In the genomic region with DNA sequence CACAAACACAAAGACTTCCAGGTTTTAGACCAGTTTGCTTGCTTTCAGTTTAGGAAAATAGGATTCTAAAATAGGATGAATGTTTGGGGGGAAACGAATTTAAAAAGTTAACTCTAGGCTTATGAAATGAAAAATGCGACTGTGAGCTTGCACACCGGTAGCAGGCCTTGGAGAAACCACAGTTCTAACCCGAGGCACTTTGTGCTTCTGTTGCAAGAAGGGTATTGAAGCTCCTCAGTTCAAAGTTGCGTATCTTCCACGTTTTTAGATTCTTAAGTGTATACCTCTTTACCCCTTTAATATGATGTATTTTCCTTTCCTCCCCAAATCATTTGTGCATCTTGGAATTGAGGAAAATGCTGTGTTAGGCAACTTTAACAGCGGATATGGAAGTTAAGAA, we compare ENCODE assay signal across 8 cellular contexts. TPM values are rescaled to one million over a fixed set of nuclear protein-coding genes. Genes with fewer than 3 reads are reported as not detected.
A peak's percentile ranks its signal among the peaks of the same experiment; 100 is the strongest.
DNase-seq lines count a peak whose midpoint lies in the region; ATAC-seq and TF ChIP-seq lines count a peak whose summit lies in the region.

No MANE protein-coding gene starts in this region.

- H3K9me3 Mint-ChIP-seq in activated CD8-positive, alpha-beta memory T cell treated with anti-CD3 and anti-CD28 coated beads, Interleukin-2, amount 10 ng/mL, durations not matched to agents 7 days and 5 days (ENCODE audit: low read depth) = no peaks in the 10 kb centered on the region
- H3K9me3 Mint-ChIP-seq in activated CD4-positive, alpha-beta memory T cell treated with anti-CD3 and anti-CD28 coated beads, Interleukin-2, amount 10 ng/mL, durations not matched to agents 7 days and 5 days = no peaks in the 10 kb centered on the region
- no peaks in the 10 kb centered on the region for H3K9me3 Mint-ChIP-seq in immature natural killer cell

- DNase-seq in activated CD8-positive, alpha-beta memory T cell treated with anti-CD3 and anti-CD28 coated beads, Interleukin-2, amount 10 ng/mL, durations not matched to agents 7 days and 5 days = no peak
- no peak for DNase-seq in activated CD8-positive, alpha-beta memory T cell treated with anti-CD3 and anti-CD28 coated beads, Interleukin-2, amount 50 U/mL, for 4 hours
- no peak for DNase-seq in activated CD4-positive, alpha-beta memory T cell treated with anti-CD3 and anti-CD28 coated beads, Interleukin-2, amount 10 ng/mL, durations not matched to agents 7 days and 5 days
- DNase-seq in immature natural killer cell = no peak
- no peak for DNase-seq in GM10248 (ENCODE audit: extremely low spot score)
- DNase-seq in NCI-H345 (lab: John Stamatoyannopoulos, UW) = no peak

- H3K27me3 ChIP-seq in thymus (ENCODE audit: control insufficient read depth, insufficient read depth) = no peaks in the 10 kb centered on the region

- H3K4me3 Mint-ChIP-seq in activated CD8-positive, alpha-beta memory T cell treated with anti-CD3 and anti-CD28 coated beads, Interleukin-2, amount 10 ng/mL, durations not matched to agents 7 days and 5 days = peak overlapping the region; percentile 90
- peak overlapping the region; percentile 85 for H3K4me3 Mint-ChIP-seq in activated CD4-positive, alpha-beta memory T cell treated with anti-CD3 and anti-CD28 coated beads, Interleukin-2, amount 10 ng/mL, durations not matched to agents 7 days and 5 days
- H3K4me3 Mint-ChIP-seq in immature natural killer cell = peak overlapping the region; percentile 88 to 93 (median 92)

- POLR2A ChIA-PET in activated CD4-positive, alpha-beta memory T cell treated with anti-CD3 and anti-CD28 coated beads, Interleukin-2, amount 10 ng/mL, durations not matched to agents 7 days and 5 days (lab: Charles Lee) = interaction anchor here (1.1 to 6.7 kb wide), 7 partner anchors 12 to 272 kb away, joined by 3 to 111 read pairs (median 15); no protein-coding TSS in a partner anchor
- POLR2A ChIA-PET in GM10248 (lab: Yijun Ruan, JAX) = no interaction called here

- peak overlapping the region; percentile 81 for H3K27ac Mint-ChIP-seq in activated CD8-positive, alpha-beta memory T cell treated with anti-CD3 and anti-CD28 coated beads, Interleukin-2, amount 10 ng/mL, durations not matched to agents 7 days and 5 days
- H3K27ac Mint-ChIP-seq in activated CD4-positive, alpha-beta memory T cell treated with anti-CD3 and anti-CD28 coated beads, Interleukin-2, amount 10 ng/mL, durations not matched to agents 7 days and 5 days = peak overlapping the region; percentile 58
- peak overlapping the region; percentile 20 to 85 (median 48) for H3K27ac Mint-ChIP-seq in immature natural killer cell

- 49% methylated on average over 7 of the region's 7 CpGs for WGBS in thymus

- no peak for ATAC-seq in activated CD8-positive, alpha-beta memory T cell treated with anti-CD3 and anti-CD28 coated beads, Interleukin-2, amount 10 ng/mL, durations not matched to agents 7 days and 5 days
- no peak for ATAC-seq in esophagus mucosa

- peaks cover 39% of the 10 kb centered on the region for H3K4me1 ChIP-seq in thymus (ENCODE audit: control insufficient read depth, insufficient read depth, low read length)

- peaks cover 54% of the 10 kb centered on the region for H3K36me3 Mint-ChIP-seq in activated CD8-positive, alpha-beta memory T cell treated with anti-CD3 and anti-CD28 coated beads, Interleukin-2, amount 10 ng/mL, durations not matched to agents 7 days and 5 days
- peaks cover 58% of the 10 kb centered on the region for H3K36me3 Mint-ChIP-seq in activated CD4-positive, alpha-beta memory T cell treated with anti-CD3 and anti-CD28 coated beads, Interleukin-2, amount 10 ng/mL, durations not matched to agents 7 days and 5 days (ENCODE audit: low read depth)
- peaks cover 0 to 9% (median 0%) of the 10 kb centered on the region in 3 donors for H3K36me3 Mint-ChIP-seq in immature natural killer cell

- H3K36me3 ChIP-seq in thymus (ENCODE audit: control insufficient read depth, insufficient read depth) = no peaks in the 10 kb centered on the region

- peak overlapping the region; percentile 26 for H3K27ac ChIP-seq in thymus (ENCODE audit: low read depth)

- H3K9me3 ChIP-seq in thymus (ENCODE audit: control insufficient read depth) = no peaks in the 10 kb centered on the region

- CTCF ChIA-PET in activated CD8-positive, alpha-beta memory T cell treated with anti-CD3 and anti-CD28 coated beads, Interleukin-2, amount 10 ng/mL, durations not matched to agents 7 days and 5 days (lab: Charles Lee) = interaction anchor here (0.6 to 4.7 kb wide), 6 partner anchors 53 to 272 kb away, joined by 3 to 39 read pairs (median 5); no protein-coding TSS in a partner anchor
- CTCF ChIA-PET in activated CD4-positive, alpha-beta memory T cell treated with anti-CD3 and anti-CD28 coated beads, Interleukin-2, amount 10 ng/mL, durations not matched to agents 7 days and 5 days (lab: Charles Lee) = interaction anchor here (0.7 to 4.6 kb wide), 9 partner anchors 11 to 714 kb away, joined by 3 to 31 read pairs (median 3); no protein-coding TSS in a partner anchor
- CTCF ChIA-PET in GM10248 (lab: Yijun Ruan, JAX) = interaction anchor here (0.9 to 1.7 kb wide), 8 partner anchors 11 to 274 kb away, joined by 3 to 11 read pairs (median 3); no protein-coding TSS in a partner anchor

- no peak for TF ChIP-seq CTCF in GM10248 (IDR thresholded peaks at IDR 0.05; ENCODE audit: control extremely low read depth, extremely low read depth, low read depth, missing control alignments)

- H3K27me3 Mint-ChIP-seq in activated CD8-positive, alpha-beta memory T cell treated with anti-CD3 and anti-CD28 coated beads, Interleukin-2, amount 10 ng/mL, durations not matched to agents 7 days and 5 days = no peaks in the 10 kb centered on the region
- no peaks in the 10 kb centered on the region for H3K27me3 Mint-ChIP-seq in activated CD4-positive, alpha-beta memory T cell treated with anti-CD3 and anti-CD28 coated beads, Interleukin-2, amount 10 ng/mL, durations not matched to agents 7 days and 5 days
- peaks cover 8 to 17% (median 14%) of the 10 kb centered on the region in 3 donors for H3K27me3 Mint-ChIP-seq in immature natural killer cell (ENCODE audit: low read depth in 3 of 3)

- H3K4me1 Mint-ChIP-seq in activated CD8-positive, alpha-beta memory T cell treated with anti-CD3 and anti-CD28 coated beads, Interleukin-2, amount 10 ng/mL, durations not matched to agents 7 days and 5 days = peaks cover 62% of the 10 kb centered on the region
- peaks cover 69% of the 10 kb centered on the region for H3K4me1 Mint-ChIP-seq in activated CD4-positive, alpha-beta memory T cell treated with anti-CD3 and anti-CD28 coated beads, Interleukin-2, amount 10 ng/mL, durations not matched to agents 7 days and 5 days
- peaks cover 69 to 76% of the 10 kb centered on the region in 2 donors for H3K4me1 Mint-ChIP-seq in immature natural killer cell

- peak overlapping the region; percentile 32 for H3K4me3 ChIP-seq in thymus (ENCODE audit: low read length)

RNA-seq across cellular contexts. Expression of gene MRPS6, which starts 2.4 kb away (rescaled TPM):
- 100 to 1,000 TPM in 1 of 2 experiments, 10 to 100 TPM in 1; 82.9 to 124 TPM for total RNA-seq in activated CD8-positive, alpha-beta memory T cell treated with anti-CD3 and anti-CD28 coated beads, Interleukin-2, amount 10 ng/mL, durations not matched to agents 7 days and 5 days
- 10 to 100 TPM; 75.2 to 79.2 TPM for total RNA-seq in activated CD4-positive, alpha-beta memory T cell treated with anti-CD3 and anti-CD28 coated beads, Interleukin-2, amount 10 ng/mL, durations not matched to agents 7 days and 5 days
- polyA plus RNA-seq in immature natural killer cell (100 to 1,000 TPM; 194 to 275 (median 239) TPM), thymus (81.8 TPM)
- total RNA-seq in esophagus mucosa = 31.0 TPM

RNA-seq across cellular contexts. Expression of gene SLC5A3, which starts 2.4 kb away (rescaled TPM):
- 10 to 100 TPM; 29.2 to 34.7 TPM for total RNA-seq in activated CD8-positive, alpha-beta memory T cell treated with anti-CD3 and anti-CD28 coated beads, Interleukin-2, amount 10 ng/mL, durations not matched to agents 7 days and 5 days
- total RNA-seq in activated CD4-positive, alpha-beta memory T cell treated with anti-CD3 and anti-CD28 coated beads, Interleukin-2, amount 10 ng/mL, durations not matched to agents 7 days and 5 days = 10 to 100 TPM; 23.3 to 26.0 TPM
- polyA plus RNA-seq in immature natural killer cell (1 to 10 TPM in 2 of 3 donors, under 1 TPM in 1; 0.81 to 2.8 (median 1.9) TPM), thymus (4.9 TPM)
- total RNA-seq in esophagus mucosa = 5.6 TPM
